ENCODE assay signal across 2 cellular contexts in genomic region chr12:132337557-132337956, GRCh38.
A peak's percentile ranks its signal among the peaks of the same experiment; 100 is the strongest.
TF ChIP-seq lines count a peak whose summit lies in the region.

No MANE protein-coding gene starts in this region.

TF ChIP-seq in HepG2, 621 proteins besides CTCF, POLR2A, EP300 and RAD21:
- TF ChIP-seq TOE1 (CRISPR knock-in tag; IDR thresholded peaks at IDR 0.05) = no peak
- TF ChIP-seq CREB1 (IDR thresholded peaks at IDR 0.05) = peak; percentile 82
- TF ChIP-seq CREB1 (CRISPR knock-in tag; IDR thresholded peaks at IDR 0.05) = no peak
- no peak for TF ChIP-seq FOXK1 (CRISPR knock-in tag; IDR thresholded peaks at IDR 0.05; ENCODE audit: borderline replicate concordance, low read depth)

TF ChIP-seq in WTC11, 78 proteins besides CTCF, POLR2A, EP300 and RAD21:
- TF ChIP-seq ATF2 (CRISPR knock-in tag; IDR thresholded peaks at IDR 0.05; ENCODE audit: borderline replicate concordance, low read depth) = no peak
